ENCODE assay signal across 8 cellular contexts in genomic region chr16:69330286-69331109, GRCh38. TPM values are rescaled to one million over a fixed set of nuclear protein-coding genes. Genes with fewer than 3 reads are reported as not detected.
DNase-seq lines count a peak whose midpoint lies in the region; ATAC-seq and TF ChIP-seq lines count a peak whose summit lies in the region.

TSS of gene PDF (minus strand) at chr16:69330588. CDS start at chr16:69330570, 18 bp downstream.

- DNase-seq in AG09319 (ENCODE audit: extremely low read depth, low read depth) = peak; percentile 81
- DNase-seq in NCI-H226 = peak; percentile 95
- DNase-seq in activated CD4-positive, CD25-positive, alpha-beta regulatory T cell (lab: John Stamatoyannopoulos, UW) = peak; percentile 61 to 67 (median 63)
- DNase-seq in caudate nucleus (lab: John Stamatoyannopoulos, UW) = peak; percentile 21 to 96 (median 90)
- DNase-seq in immature natural killer cell = peak; percentile 80 to 83 (median 81)
- DNase-seq in smooth muscle cell of the brain vasculature (ENCODE audit: low read depth, low spot score) = peak; percentile 78

- peaks cover 0 to 6% (median 6%) of the 10 kb centered on the region in 3 donors for H3K27me3 Mint-ChIP-seq in immature natural killer cell (ENCODE audit: low read depth in 3 of 3)

- H3K4me3 Mint-ChIP-seq in immature natural killer cell = peak within 1 kb of the TSS; percentile 69 to 83 (median 80)

- H3K36me3 Mint-ChIP-seq in immature natural killer cell = peaks cover 3 to 17% (median 10%) of the 10 kb centered on the region in 3 donors

- peaks cover 29 to 31% of the 10 kb centered on the region in 2 donors for H3K4me1 Mint-ChIP-seq in immature natural killer cell

- ATAC-seq in GM19023 (IDR thresholded peaks at IDR 0.05; ENCODE audit: unreplicated experiment) (peak; percentile 93), HG03196 (IDR thresholded peaks at IDR 0.05; ENCODE audit: unreplicated experiment) (peak; percentile 78)

- peak within 1 kb of the TSS in 5 of 6 donors; percentile 62 to 86 (median 83) for H3K27ac Mint-ChIP-seq in immature natural killer cell

- no peak for TF ChIP-seq CTCF in AG09319 (IDR thresholded peaks at IDR 0.05; ENCODE audit: low read depth, low read length)

- H3K9me3 Mint-ChIP-seq in immature natural killer cell = no peaks in the 10 kb centered on the region

- H3K27ac ChIP-seq in caudate nucleus (ENCODE audit: low read depth, low read length) = peak within 1 kb of the TSS; percentile 80

RNA-seq across cellular contexts. Expression of gene PDF, which starts in this region (rescaled TPM):
- 1 to 10 TPM; 6.3 to 10.0 (median 6.3) TPM for polyA plus RNA-seq in immature natural killer cell

Comparison
In these comparisons a context has a peak if more than half of its experiments do, and no peak if none do; other contexts are left out.
1. Peak in every context shown above with its lines: DNase-seq, ATAC-seq and H3K27ac ChIP-seq.